In genomic region chr6:29752451-29753308, GRCh38 we compare ENCODE assay signal across 8 cellular contexts. TPM values are rescaled to one million over a fixed set of nuclear protein-coding genes. Genes with fewer than 3 reads are reported as not detected.
A peak's percentile ranks its signal among the peaks of the same experiment; 100 is the strongest.
DNase-seq lines count a peak whose midpoint lies in the region; ATAC-seq and TF ChIP-seq lines count a peak whose summit lies in the region.

No MANE protein-coding gene starts in this region.

- peaks cover 11 to 27% of the 10 kb centered on the region in 2 donors for H3K4me1 ChIP-seq in duodenal mucosa (ENCODE audit: control insufficient read depth in 1 of 2, insufficient read depth in 2 of 2, low read length in 2 of 2)

- H3K27ac Mint-ChIP-seq in activated CD4-positive, alpha-beta memory T cell treated with anti-CD3 and anti-CD28 coated beads for 36 hours: peak overlapping the region; percentile 81

- POLR2A ChIA-PET in activated CD4-positive, alpha-beta memory T cell treated with anti-CD3 and anti-CD28 coated beads for 36 hours (lab: Charles Lee): no interaction called here

- DNase-seq in AG09319 (ENCODE audit: extremely low read depth, low read depth): peak; percentile 69
- peak; percentile 29 to 79 for DNase-seq in NCI-H526 (lab: John Stamatoyannopoulos, UW)
- peak; percentile 91 for DNase-seq in activated CD4-positive, alpha-beta memory T cell treated with anti-CD3 and anti-CD28 coated beads for 36 hours
- peak; percentile 84 to 98 for DNase-seq in lower leg skin (ENCODE audit: low spot score in 2 of 2)
- DNase-seq in stimulated activated CD4-positive, alpha-beta T cell treated with anti-CD3 and anti-CD28 coated beads, Interleukin-4, amount 100 ng/mL, for 4 hours: peak; percentile 77 to 79

- H3K9me3 Mint-ChIP-seq in activated CD4-positive, alpha-beta memory T cell treated with anti-CD3 and anti-CD28 coated beads for 36 hours: no peaks in the 10 kb centered on the region

- no peak for TF ChIP-seq POLR2A in lower leg skin (IDR thresholded peaks at IDR 0.05)

- H3K27me3 ChIP-seq in duodenal mucosa (ENCODE audit: control insufficient read depth in 1 of 2, insufficient read depth in 2 of 2, low read length in 2 of 2): peaks cover 0 to 2% of the 10 kb centered on the region in 2 donors

- H3K36me3 Mint-ChIP-seq in activated CD4-positive, alpha-beta memory T cell treated with anti-CD3 and anti-CD28 coated beads for 36 hours: no peaks in the 10 kb centered on the region

- H3K4me3 Mint-ChIP-seq in activated CD4-positive, alpha-beta memory T cell treated with anti-CD3 and anti-CD28 coated beads for 36 hours: peak overlapping the region; percentile 90

- CTCF ChIA-PET in activated CD4-positive, alpha-beta memory T cell treated with anti-CD3 and anti-CD28 coated beads for 36 hours (lab: Charles Lee): interaction anchor here (0.7 to 8.7 kb wide), 20 partner anchors 9 to 287 kb away, joined by 3 to 103 read pairs (median 5); no protein-coding TSS in a partner anchor

- H3K4me3 ChIP-seq in duodenal mucosa (ENCODE audit: low read depth in 1 of 2, low read length in 2 of 2): peak overlapping the region; percentile 71 to 84
- H3K4me3 ChIP-seq in lower leg skin (ENCODE audit: low read depth, poor library complexity, severe bottlenecking): peak overlapping the region; percentile 26

- peak; percentile 70 for ATAC-seq in GM18909 (IDR thresholded peaks at IDR 0.05; ENCODE audit: poor library complexity, unreplicated experiment)
- peak; percentile 69 for ATAC-seq in HG03159 (IDR thresholded peaks at IDR 0.05; ENCODE audit: unreplicated experiment)

- intact Hi-C loops in activated CD4-positive, alpha-beta memory T cell treated with anti-CD3 and anti-CD28 coated beads for 36 hours (cut with micrococcal nuclease): loop anchor here (1.0 to 5.0 kb wide), 4 partner anchors 14 to 215 kb away; partner anchors contain the start of gene HLA-G
- intact Hi-C loops in lower leg skin (cut with DNase I; ENCODE audit: low total_unique reads): no loop called here

- 1% methylated on average over 43 to 64 of the region's 64 CpGs for WGBS in lower leg skin, 2 donors

- H3K9me3 ChIP-seq in duodenal mucosa (ENCODE audit: control insufficient read depth in 1 of 2, low read length in 2 of 2): no peaks in the 10 kb centered on the region

- H3K36me3 ChIP-seq in duodenal mucosa (ENCODE audit: control insufficient read depth in 1 of 2, insufficient read depth in 2 of 2, low read length in 2 of 2): no peaks in the 10 kb centered on the region

- H3K27me3 Mint-ChIP-seq in activated CD4-positive, alpha-beta memory T cell treated with anti-CD3 and anti-CD28 coated beads for 36 hours: peaks cover 11% of the 10 kb centered on the region

- H3K9ac ChIP-seq in duodenal mucosa (ENCODE audit: low read depth in 1 of 2, low read length in 2 of 2): peak overlapping the region; percentile 65 to 87

- peak; percentile 97 for TF ChIP-seq CTCF in AG09319 (IDR thresholded peaks at IDR 0.05; ENCODE audit: low read depth, low read length)
- peak in 1 of 3 donors; percentile 82 for TF ChIP-seq CTCF in lower leg skin (IDR thresholded peaks at IDR 0.05)

- peaks cover 23% of the 10 kb centered on the region for H3K4me1 Mint-ChIP-seq in activated CD4-positive, alpha-beta memory T cell treated with anti-CD3 and anti-CD28 coated beads for 36 hours (ENCODE audit: low read depth)

- H3K27ac ChIP-seq in duodenal mucosa (ENCODE audit: low read depth, low read length): peak overlapping the region; percentile 78

RNA-seq across cellular contexts. Expression of gene HLA-F, which starts 29.4 kb away (rescaled TPM):
- total RNA-seq in activated CD4-positive, alpha-beta memory T cell treated with anti-CD3 and anti-CD28 coated beads for 36 hours: 100 to 1,000 TPM; 256 to 270 TPM
- total RNA-seq in lower leg skin: 10 to 100 TPM; 65.9 to 97.8 (median 92.9) TPM

Comparison
In these comparisons a context has a peak if more than half of its experiments do, and no peak if none do; other contexts are left out.
1. Peak in every context shown above with its lines: DNase-seq, ATAC-seq, H3K4me3 ChIP-seq and H3K27ac ChIP-seq.